In the genomic region with DNA sequence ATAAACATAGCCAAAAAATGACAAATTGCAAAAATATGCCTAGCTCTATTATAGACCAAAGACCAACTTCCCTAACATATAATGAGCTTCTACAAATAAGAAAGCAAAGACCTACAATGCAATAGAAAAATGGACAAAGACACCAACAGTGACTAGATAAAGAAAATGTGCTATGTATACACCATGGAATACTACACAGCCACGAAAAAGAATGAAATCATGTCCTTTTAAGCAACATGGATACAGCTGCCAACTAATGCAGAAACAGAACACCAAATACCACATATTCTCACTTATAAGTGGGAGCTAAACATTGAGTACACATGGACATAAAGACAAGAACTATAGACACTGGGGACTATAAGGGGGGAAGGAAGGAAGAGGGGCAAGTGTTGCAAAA, we compare ENCODE assay signal across 34 cellular contexts.
"Had no signal": no experiment of that assay in that cellular context is flagged by ENCODE, and none has a peak within 500 bp of the region (broad histone marks: within the 10 kb centered on the region; RNA-seq: fewer than 3 reads in every experiment).

No MANE protein-coding gene starts in this region.

- H3K36me3 ChIP-seq: breast epithelium, MG63, Peyer's patch, SJSA1 had no signal

- H3K27me3 ChIP-seq: body of pancreas, breast epithelium, MG63, Peyer's patch, SJSA1 had no signal

- H3K27me3 Mint-ChIP-seq: activated CD4-positive, alpha-beta T cell treated with anti-CD3 and anti-CD28 coated beads, Interleukin-2, amount 10 ng/mL, durations not matched to agents 24 days and 14 days; activated naive CD4-positive, alpha-beta T cell treated with anti-CD3 and anti-CD28 coated beads, Interleukin-2, amount 50 U/mL, for 24 hours; activated naive CD8-positive, alpha-beta T cell treated with anti-CD3 and anti-CD28 coated beads, Interleukin-2, amount 10 ng/mL, durations not matched to agents 7 days and 5 days; activated T-helper 17 cell treated with anti-CD3 and anti-CD28 coated beads, Interleukin-2, amount 50 U/mL, for 72 hours had no signal

- H3K4me2 ChIP-seq: SK-N-SH had no signal

- H3K9me3 Mint-ChIP-seq: activated naive CD4-positive, alpha-beta T cell treated with anti-CD3 and anti-CD28 coated beads, Interleukin-2, amount 50 U/mL, for 24 hours had no signal

- H3K9me3 ChIP-seq: body of pancreas, breast epithelium, MG63, Peyer's patch, SJSA1, SK-N-SH had no signal

- H3K27ac Mint-ChIP-seq: activated CD4-positive, alpha-beta T cell treated with anti-CD3 and anti-CD28 coated beads, Interleukin-2, amount 10 ng/mL, durations not matched to agents 24 days and 14 days; activated naive CD4-positive, alpha-beta T cell treated with anti-CD3 and anti-CD28 coated beads, Interleukin-2, amount 50 U/mL, for 24 hours; activated T-helper 17 cell treated with anti-CD3 and anti-CD28 coated beads, Interleukin-2, amount 50 U/mL, for 72 hours; T-helper 1 cell treated with Interleukin-12 subunit alpha and Interleukin-12 subunit beta and Interleukin-4 antibody, amounts not matched to agents 30 μg/mL and 1 μg/mL, for 36 hours had no signal

- H3K4me3 ChIP-seq: body of pancreas, breast epithelium, MG63, Peyer's patch, SJSA1 had no signal

- ATAC-seq: activated T-helper 17 cell treated with anti-CD3 and anti-CD28 coated beads, Interleukin-2, amount 50 U/mL, for 72 hours; body of pancreas; PC-3 had no signal

- DNase-seq: activated CD4-positive, alpha-beta T cell treated with anti-CD3 and anti-CD28 coated beads, Interleukin-2, amount 10 ng/mL, durations not matched to agents 24 days and 14 days; activated CD4-positive, alpha-beta T cell treated with anti-CD3 and anti-CD28 coated beads, Interleukin-2, amount 50 U/mL, for 4 hours; activated CD8-positive, alpha-beta memory T cell treated with anti-CD3 and anti-CD28 coated beads, Interleukin-2, amount 50 U/mL, for 4 hours; activated effector memory CD4-positive, alpha-beta T cell treated with anti-CD3 and anti-CD28 coated beads, Interleukin-2, amount 50 U/mL, for 16 hours; activated naive CD4-positive, alpha-beta T cell treated with Interleukin-2 at 50 U/mL for 16 hours; activated naive CD8-positive, alpha-beta T cell treated with anti-CD3 and anti-CD28 coated beads, Interleukin-2, amount 10 ng/mL, durations not matched to agents 7 days and 5 days; activated T-cell treated with anti-CD3 and anti-CD28 coated beads for 4 hours; activated T-cell treated with anti-CD3 and anti-CD28 coated beads, Interleukin-2, amount 50 U/mL, for 48 hours; amygdala; body of pancreas; Kasumi-1; KG1; MG63; NCI-H1048; NCI-H1105 treated with DMSO at 0.1 percent for 48 hours; NCI-H1436; NCI-H1694; NCI-H1930; NCI-H2081 treated with DMSO at 0.1 percent for 48 hours; NCI-H345; NCI-H524 treated with DMSO at 0.1 percent for 48 hours; NCI-H748 treated with DMSO at 0.1 percent for 48 hours; NK-92 treated with Interleukin-12 subunit alpha and Interleukin-12 subunit beta, amount 100 ng/mL, for 24 hours; PC-3; Peyer's patch; RPMI8226; SHP77 treated with DMSO at 0.1 percent for 48 hours; SK-N-SH had no signal

- H3K4me1 ChIP-seq: body of pancreas, breast epithelium, Peyer's patch had no signal

- H3K27ac ChIP-seq: body of pancreas, SJSA1 had no signal

- H3K4me3 Mint-ChIP-seq: activated CD4-positive, alpha-beta T cell treated with anti-CD3 and anti-CD28 coated beads, Interleukin-2, amount 10 ng/mL, durations not matched to agents 24 days and 14 days; activated naive CD4-positive, alpha-beta T cell treated with anti-CD3 and anti-CD28 coated beads, Interleukin-2, amount 50 U/mL, for 24 hours; activated naive CD8-positive, alpha-beta T cell treated with anti-CD3 and anti-CD28 coated beads, Interleukin-2, amount 10 ng/mL, durations not matched to agents 7 days and 5 days; activated T-helper 17 cell treated with anti-CD3 and anti-CD28 coated beads, Interleukin-2, amount 50 U/mL, for 72 hours; T-helper 1 cell treated with Interleukin-12 subunit alpha and Interleukin-12 subunit beta and Interleukin-4 antibody, amounts not matched to agents 30 μg/mL and 1 μg/mL, for 36 hours; T-helper 2 cell treated with Interferon-gamma antibody and Interleukin-4, amounts not matched to agents 5 μg/mL and 100 μg/mL, for 36 hours had no signal

- H3K9me2 ChIP-seq: SK-N-SH had no signal

- H3K9ac ChIP-seq: SK-N-SH had no signal
